Comparison of ENCODE assay signal across 28 cellular contexts in genomic region chr9:130294664-130295063, GRCh38. TPM values are rescaled to one million over a fixed set of nuclear protein-coding genes. Genes with fewer than 3 reads are reported as not detected.
"Had no signal": no experiment of that assay in that cellular context is flagged by ENCODE, and none has a peak within 500 bp of the region (broad histone marks: within the 10 kb centered on the region; RNA-seq: fewer than 3 reads in every experiment).

No MANE protein-coding gene starts in this region.

- H3K27ac ChIP-seq: colonic mucosa, epithelial cell of prostate, hepatocyte, left lung, lower lobe of right lung had no signal

- H3K36me3 ChIP-seq: colonic mucosa, esophagus squamous epithelium, gastrocnemius medialis, left lung, lower lobe of right lung had no signal

- H3K36me3 Mint-ChIP-seq: immature natural killer cell, memory B cell had no signal

- H3K4me1 ChIP-seq: colonic mucosa, gastrocnemius medialis, lower lobe of right lung had no signal

- H3K9me3 ChIP-seq: colonic mucosa, esophagus squamous epithelium, gastrocnemius medialis, left lung, lower lobe of right lung had no signal

- H3K4me3 ChIP-seq: colonic mucosa, esophagus squamous epithelium, gastrocnemius medialis, hepatocyte, left lung, lower lobe of right lung had no signal

- H3K27me3 ChIP-seq: colonic mucosa had no signal

- ATAC-seq: effector memory CD8-positive, alpha-beta T cell; esophagus mucosa; gastrocnemius medialis; left cardiac atrium; left lung; left ventricle myocardium superior; lower lobe of right lung had no signal

- DNase-seq: colonic mucosa; cortex of kidney; effector CD8-positive, alpha-beta T cell; effector memory CD8-positive, alpha-beta T cell; endodermal cell; erythroblast; esophagus squamous epithelium; foreskin fibroblast; foreskin melanocyte; gastrocnemius medialis; glutamatergic neuron; head of caudate nucleus; hypothalamus; immature natural killer cell; islet precursor cell; left cardiac atrium; left ventricle myocardium superior; mesendoderm; midbrain had no signal

- H3K4me1 Mint-ChIP-seq: endodermal cell, immature natural killer cell, memory B cell had no signal

- H3K4me3 Mint-ChIP-seq: dendritic cell treated with granulocyte-macrophage colony-stimulating factor and Interleukin-4, amounts not matched to agents 40 ng/mL and 50 ng/mL, for 4 days; effector memory CD8-positive, alpha-beta T cell; endodermal cell; immature natural killer cell; memory B cell had no signal

- H3K27ac Mint-ChIP-seq: dendritic cell treated with granulocyte-macrophage colony-stimulating factor and Interleukin-4, amounts not matched to agents 40 ng/mL and 50 ng/mL, for 4 days; effector memory CD8-positive, alpha-beta T cell; endodermal cell; immature natural killer cell; memory B cell had no signal

- H3K9me3 Mint-ChIP-seq: dendritic cell treated with granulocyte-macrophage colony-stimulating factor and Interleukin-4, amounts not matched to agents 40 ng/mL and 50 ng/mL, for 4 days; effector memory CD8-positive, alpha-beta T cell; endodermal cell; immature natural killer cell had no signal

RNA-seq across cellular contexts. Expression of gene HMCN2, which starts 29.1 kb away (rescaled TPM):
- total RNA-seq: kidney epithelial cell, mononuclear cell had no signal
- polyA plus RNA-seq: immature natural killer cell had no signal
